Comparison of ENCODE assay signal across 17 cellular contexts in the genomic region with DNA sequence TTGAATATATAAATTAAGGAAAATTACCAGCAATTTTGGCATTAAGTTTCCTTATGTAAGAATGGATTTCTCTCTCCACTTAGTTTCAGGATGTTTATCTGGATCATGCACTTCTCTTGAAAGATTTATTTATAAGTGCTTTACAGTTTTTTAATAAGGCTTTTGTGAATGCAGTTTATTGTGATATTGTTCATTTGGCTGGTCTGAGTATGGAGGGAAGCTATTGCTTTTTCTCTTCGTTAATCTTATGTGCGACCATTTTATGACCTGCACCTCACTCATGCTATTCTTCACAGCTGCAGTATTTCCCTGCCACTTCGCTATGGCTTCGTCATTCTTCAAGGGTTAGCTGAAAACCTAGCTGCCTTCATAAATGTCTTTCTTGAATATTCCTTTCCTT.
"Had no signal": no experiment of that assay in that cellular context is flagged by ENCODE, and none has a peak within 500 bp of the region (broad histone marks: within the 10 kb centered on the region; RNA-seq: fewer than 3 reads in every experiment).

No MANE protein-coding gene starts in this region.

- H3K27ac ChIP-seq: esophagus squamous epithelium, left ventricle myocardium inferior, lower lobe of right lung, spleen, tibial artery, upper lobe of left lung, uterus had no signal

- H3K4me1 ChIP-seq: esophagus squamous epithelium, left ventricle myocardium inferior, lower lobe of right lung, spleen, tibial artery, upper lobe of left lung, uterus had no signal

- H3K27me3 ChIP-seq: esophagus squamous epithelium, spleen, tibial artery, upper lobe of left lung, uterus had no signal

- H3K36me3 ChIP-seq: esophagus squamous epithelium, left ventricle myocardium inferior, lower lobe of right lung, spleen, tibial artery, upper lobe of left lung, uterus had no signal

- DNase-seq: esophagus squamous epithelium; foreskin fibroblast; immature natural killer cell; left cardiac atrium; left ventricle myocardium inferior; lower lobe of right lung; natural killer cell; posterior cingulate gyrus; spleen; stimulated activated CD4-positive, alpha-beta T cell treated with anti-CD3 and anti-CD28 coated beads, Interleukin-15, amount 100 ng/mL, for 24 hours; stimulated activated CD4-positive, alpha-beta T cell treated with anti-CD3 and anti-CD28 coated beads, Interleukin-1b, Interleukin-23, amount 100 ng/mL, for 48 hours; stimulated activated CD4-positive, alpha-beta T cell treated with anti-CD3 and anti-CD28 coated beads, Interleukin-4, amount 100 ng/mL, for 24 hours; tibial artery; upper lobe of left lung; uterus had no signal

- H3K4me3 ChIP-seq: esophagus squamous epithelium, left ventricle myocardium inferior, lower lobe of right lung, spleen, tibial artery, upper lobe of left lung, uterus had no signal

- H3K9me3 ChIP-seq: esophagus squamous epithelium, left ventricle myocardium inferior, lower lobe of right lung, upper lobe of left lung, uterus had no signal

- ATAC-seq: left cardiac atrium; lower lobe of right lung; natural killer cell; sciatic nerve; stimulated activated memory B cell treated with anti-CD40 and anti-IgM and Interleukin-4, amounts not matched to agents 10 μg/mL and 1 μg/mL and 100 μg/mL, for 72 hours had no signal
